ENCODE assay signal across 8 cellular contexts in genomic region chr20:13105864-13106457, GRCh38.
DNase-seq lines count a peak whose midpoint lies in the region; TF ChIP-seq lines count a peak whose summit lies in the region.

No MANE protein-coding gene starts in this region.

- no peaks in the 10 kb centered on the region for H3K4me1 ChIP-seq in breast epithelium

- DNase-seq in SIG-M5 treated with dmso at 0.1 percent for 504 hours (lab: John Stamatoyannopoulos, UW; ENCODE audit: unreplicated experiment) (peak; percentile 29), SIG-M5 (lab: John Stamatoyannopoulos, UW) (no peak), NCI-H2081 treated with DMSO at 0.1 percent for 48 hours (lab: John Stamatoyannopoulos, UW) (peak; percentile 1), breast epithelium (ENCODE audit: low spot score in 2 of 2) (no peak), medulla oblongata (ENCODE audit: extremely low spot score) (peak; percentile 50), GM19240 (ENCODE audit: insufficient read length, low spot score) (no peak), cerebellar nuclear complex (lab: John Stamatoyannopoulos, UW) (no peak)
- no peak for DNase-seq in effector CD8-positive, alpha-beta T cell (lab: John Stamatoyannopoulos, UW)

- no peak overlapping the region for H3K27ac ChIP-seq in breast epithelium

- H3K9me3 ChIP-seq in breast epithelium: no peaks in the 10 kb centered on the region

- no peaks in the 10 kb centered on the region for H3K36me3 ChIP-seq in breast epithelium

- peak; percentile 40 to 67 (median 55) for TF ChIP-seq CTCF in breast epithelium (IDR thresholded peaks at IDR 0.05)

- no peaks in the 10 kb centered on the region for H3K27me3 ChIP-seq in breast epithelium

- no peak for TF ChIP-seq POLR2A in breast epithelium (IDR thresholded peaks at IDR 0.05)

- no peak overlapping the region for H3K4me3 ChIP-seq in breast epithelium

- intact Hi-C loops in breast epithelium (cut with DNase I; ENCODE audit: low total_unique reads): no loop called here

Comparison
In these comparisons a context has a peak if more than half of its experiments do, and no peak if none do; other contexts are left out.
1. DNase-seq: peak in SIG-M5 treated with dmso at 0.1 percent for 504 hours (single experiment), NCI-H2081 treated with DMSO at 0.1 percent for 48 hours (single experiment) and medulla oblongata (single experiment); none in SIG-M5 (single experiment), breast epithelium (0 of 2), effector CD8-positive, alpha-beta T cell (single experiment), GM19240 (single experiment) and cerebellar nuclear complex (0 of 2).